14 cellular contexts compared by ENCODE assay signal in the genomic region with DNA sequence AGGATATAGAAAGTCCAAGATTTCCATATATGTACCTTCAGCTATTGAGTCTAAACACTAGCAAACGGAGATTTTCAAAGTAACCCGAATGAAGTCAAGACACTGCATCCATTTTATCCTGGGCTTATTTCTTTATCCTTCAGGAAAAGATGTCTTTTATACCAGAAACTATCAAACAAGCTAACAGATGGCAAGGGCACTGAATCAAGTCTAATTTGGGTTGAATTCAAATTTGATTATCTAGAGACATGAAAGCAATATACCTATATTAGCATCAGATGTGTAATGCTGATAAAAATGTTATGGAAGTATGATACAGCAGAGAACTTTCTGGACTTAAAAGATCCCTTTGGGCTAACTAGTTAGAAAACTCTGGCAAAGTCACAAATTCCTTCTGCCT.
DNase-seq lines count a peak whose midpoint lies in the region; ATAC-seq and TF ChIP-seq lines count a peak whose summit lies in the region.
"Had no signal": no experiment of that assay in that cellular context is flagged by ENCODE, and none has a peak within 500 bp of the region (broad histone marks: within the 10 kb centered on the region; RNA-seq: fewer than 3 reads in every experiment).

No MANE protein-coding gene starts in this region.

- H3K9me2 ChIP-seq in SK-N-SH: no peaks in the 10 kb centered on the region

- WGBS in SK-N-SH (ENCODE audit: low lambda C conversion rate): 87% methylated on average over 2 of the region's 2 CpGs

- no peaks in the 10 kb centered on the region; a peak in 1 of 4 replicates for H3K4me1 ChIP-seq in SK-N-SH (ENCODE audit: control insufficient read depth in 1 of 2, insufficient read depth in 2 of 2, low read depth in 1 of 2, low read length in 1 of 2)
- H3K4me1 ChIP-seq: HAP-1 had no signal

- no peaks in the 10 kb centered on the region for H3K79me2 ChIP-seq in SK-N-SH (ENCODE audit: insufficient read depth)

- H3K9me3 ChIP-seq in SK-N-SH: no peaks in the 10 kb centered on the region
- H3K9me3 ChIP-seq: HAP-1 had no signal

- TF ChIP-seq EP300 in SK-N-SH (IDR thresholded peaks at IDR 0.05; ENCODE audit: borderline replicate concordance in 1 of 2, low read depth in 1 of 2, low read length in 1 of 2): no peak

- H2AFZ ChIP-seq in SK-N-SH (ENCODE audit: low read depth): no peak overlapping the region

- no peaks in the 10 kb centered on the region for H4K20me1 ChIP-seq in SK-N-SH (ENCODE audit: insufficient read depth)

- TF ChIP-seq CTCF in SK-N-SH (IDR thresholded peaks at IDR 0.05): no peak

- H3K9ac ChIP-seq in SK-N-SH: no peak overlapping the region

- CTCF ChIA-PET in SK-N-SH (lab: Yijun Ruan, JAX): interaction anchor here (1.1 kb wide), 1 partner anchor 334 kb away, joined by 3 read pairs; no protein-coding TSS in a partner anchor

- H3K27ac ChIP-seq in SK-N-SH (ENCODE audit: low read depth in 2 of 2, low read length in 1 of 2): peak overlapping the region; percentile 13 to 36; a peak in 1 of 4 replicates

- no peak for TF ChIP-seq RAD21 in SK-N-SH (IDR thresholded peaks at IDR 0.05; ENCODE audit: low read length)

- POLR2A ChIA-PET in SK-N-SH (lab: Yijun Ruan, JAX): no interaction called here

- no peak overlapping the region for H3K4me3 ChIP-seq in SK-N-SH (ENCODE audit: low read depth in 2 of 2, low read length in 1 of 2)
- H3K4me3 ChIP-seq: HAP-1 had no signal

- no peak for DNase-seq in SK-N-SH
- peak; percentile 9 for DNase-seq in SK-N-DZ (ENCODE audit: low spot score)
- DNase-seq in cerebellum (ENCODE audit: low spot score): peak; percentile 43
- no peak for DNase-seq in OCI-M2 (lab: John Stamatoyannopoulos, UW; ENCODE audit: unreplicated experiment)
- DNase-seq in NCI-H1092 treated with DMSO at 0.1 percent for 48 hours (lab: John Stamatoyannopoulos, UW): no peak
- DNase-seq: Calu3; CD4-positive, alpha-beta memory T cell; COR-L47; DMS53; DMS79 treated with DMSO at 0.1 percent for 48 hours; GOT3; HFFc6 had no signal

- ATAC-seq in SK-N-SH treated with all-trans-retinoic acid at 6 μM for 48 hours: no peak

- H3K36me3 ChIP-seq in SK-N-SH (replicated peaks in 1 of 2; ENCODE audit: control insufficient read depth in 1 of 2, insufficient read depth in 2 of 2, low read length in 1 of 2): peaks cover 2 to 34% of the 10 kb centered on the region in 2 experiments
- H3K36me3 ChIP-seq: HAP-1 had no signal

- no peak overlapping the region for H3K4me2 ChIP-seq in SK-N-SH

- H3F3A ChIP-seq in SK-N-SH (replicated peaks; ENCODE audit: insufficient read depth): peaks cover 2% of the 10 kb centered on the region

- no peaks in the 10 kb centered on the region for H3K27me3 ChIP-seq in SK-N-SH (ENCODE audit: insufficient read depth)

TF ChIP-seq in SK-N-SH, 30 proteins besides CTCF, POLR2A, EP300 and RAD21 (continues in another document):
- TF ChIP-seq GABPA (IDR thresholded peaks at IDR 0.05; ENCODE audit: low read depth) (no peak), ELF1 (IDR thresholded peaks at IDR 0.05) (no peak), GATA2 (CRISPR knock-in tag; IDR thresholded peaks at IDR 0.05) (no peak), CHD2 (IDR thresholded peaks at IDR 0.05; ENCODE audit: low read length, partially characterized antibody) (no peak), FOXM1 (IDR thresholded peaks at IDR 0.05; ENCODE audit: low read depth) (no peak), YY1 (IDR thresholded peaks at IDR 0.05; ENCODE audit: low read depth) (no peak), NRF1 (IDR thresholded peaks at IDR 0.05; ENCODE audit: low read depth, low read length) (no peak), NFIC (IDR thresholded peaks at IDR 0.05; ENCODE audit: borderline replicate concordance) (no peak), SMC3 (IDR thresholded peaks at IDR 0.05; ENCODE audit: low read depth, low read length) (no peak), TEAD4 (IDR thresholded peaks at IDR 0.05; ENCODE audit: borderline replicate concordance, insufficient read depth) (no peak), FOXJ3 (CRISPR knock-in tag; IDR thresholded peaks at IDR 0.05) (no peak), FOSL2 (IDR thresholded peaks at IDR 0.05; ENCODE audit: borderline replicate concordance, low read depth) (no peak), RXRA (IDR thresholded peaks at IDR 0.05; ENCODE audit: borderline replicate concordance, low read depth) (no peak), EZH2phosphoT487 (IDR thresholded peaks at IDR 0.05; ENCODE audit: borderline replicate concordance, low read depth) (no peak)
- TF ChIP-seq, protein P1, sequence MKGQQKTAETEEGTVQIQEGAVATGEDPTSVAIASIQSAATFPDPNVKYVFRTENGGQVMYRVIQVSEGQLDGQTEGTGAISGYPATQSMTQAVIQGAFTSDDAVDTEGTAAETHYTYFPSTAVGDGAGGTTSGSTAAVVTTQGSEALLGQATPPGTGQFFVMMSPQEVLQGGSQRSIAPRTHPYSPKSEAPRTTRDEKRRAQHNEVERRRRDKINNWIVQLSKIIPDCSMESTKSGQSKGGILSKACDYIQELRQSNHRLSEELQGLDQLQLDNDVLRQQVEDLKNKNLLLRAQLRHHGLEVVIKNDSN (IDR thresholded peaks at IDR 0.05; ENCODE audit: borderline replicate concordance, low read depth): no peak
- TF ChIP-seq, protein P2, sequence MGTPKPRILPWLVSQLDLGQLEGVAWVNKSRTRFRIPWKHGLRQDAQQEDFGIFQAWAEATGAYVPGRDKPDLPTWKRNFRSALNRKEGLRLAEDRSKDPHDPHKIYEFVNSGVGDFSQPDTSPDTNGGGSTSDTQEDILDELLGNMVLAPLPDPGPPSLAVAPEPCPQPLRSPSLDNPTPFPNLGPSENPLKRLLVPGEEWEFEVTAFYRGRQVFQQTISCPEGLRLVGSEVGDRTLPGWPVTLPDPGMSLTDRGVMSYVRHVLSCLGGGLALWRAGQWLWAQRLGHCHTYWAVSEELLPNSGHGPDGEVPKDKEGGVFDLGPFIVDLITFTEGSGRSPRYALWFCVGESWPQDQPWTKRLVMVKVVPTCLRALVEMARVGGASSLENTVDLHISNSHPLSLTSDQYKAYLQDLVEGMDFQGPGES (IDR thresholded peaks at IDR 0.05; ENCODE audit: low read depth, low read length): no peak
- TF ChIP-seq, protein P3, sequence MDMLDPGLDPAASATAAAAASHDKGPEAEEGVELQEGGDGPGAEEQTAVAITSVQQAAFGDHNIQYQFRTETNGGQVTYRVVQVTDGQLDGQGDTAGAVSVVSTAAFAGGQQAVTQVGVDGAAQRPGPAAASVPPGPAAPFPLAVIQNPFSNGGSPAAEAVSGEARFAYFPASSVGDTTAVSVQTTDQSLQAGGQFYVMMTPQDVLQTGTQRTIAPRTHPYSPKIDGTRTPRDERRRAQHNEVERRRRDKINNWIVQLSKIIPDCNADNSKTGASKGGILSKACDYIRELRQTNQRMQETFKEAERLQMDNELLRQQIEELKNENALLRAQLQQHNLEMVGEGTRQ (IDR thresholded peaks at IDR 0.05; ENCODE audit: borderline replicate concordance, low read depth, low read length): no peak

TF ChIP-seq in SK-N-SH treated with all-trans-retinoic acid at 6 μM for 48 hours, 23 proteins besides CTCF, POLR2A, EP300 and RAD21:
- no peak for TF ChIP-seq ZC3H10 (CRISPR knock-in tag; IDR thresholded peaks at IDR 0.05)
- TF ChIP-seq, protein P4, sequence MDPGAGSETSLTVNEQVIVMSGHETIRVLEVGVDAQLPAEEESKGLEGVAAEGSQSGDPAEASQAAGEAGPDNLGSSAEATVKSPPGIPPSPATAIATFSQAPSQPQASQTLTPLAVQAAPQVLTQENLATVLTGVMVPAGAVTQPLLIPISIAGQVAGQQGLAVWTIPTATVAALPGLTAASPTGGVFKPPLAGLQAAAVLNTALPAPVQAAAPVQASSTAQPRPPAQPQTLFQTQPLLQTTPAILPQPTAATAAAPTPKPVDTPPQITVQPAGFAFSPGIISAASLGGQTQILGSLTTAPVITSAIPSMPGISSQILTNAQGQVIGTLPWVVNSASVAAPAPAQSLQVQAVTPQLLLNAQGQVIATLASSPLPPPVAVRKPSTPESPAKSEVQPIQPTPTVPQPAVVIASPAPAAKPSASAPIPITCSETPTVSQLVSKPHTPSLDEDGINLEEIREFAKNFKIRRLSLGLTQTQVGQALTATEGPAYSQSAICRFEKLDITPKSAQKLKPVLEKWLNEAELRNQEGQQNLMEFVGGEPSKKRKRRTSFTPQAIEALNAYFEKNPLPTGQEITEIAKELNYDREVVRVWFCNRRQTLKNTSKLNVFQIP (CRISPR knock-in tag; IDR thresholded peaks at IDR 0.05; ENCODE audit: borderline replicate concordance, low read depth): no peak

Comparison
In these comparisons a context has a peak if more than half of its experiments do, and no peak if none do; other contexts are left out.
1. DNase-seq: peak in SK-N-DZ (single experiment) and cerebellum (single experiment); none in SK-N-SH (single experiment), OCI-M2 (single experiment) and NCI-H1092 treated with DMSO at 0.1 percent for 48 hours (single experiment).